In the genomic region with DNA sequence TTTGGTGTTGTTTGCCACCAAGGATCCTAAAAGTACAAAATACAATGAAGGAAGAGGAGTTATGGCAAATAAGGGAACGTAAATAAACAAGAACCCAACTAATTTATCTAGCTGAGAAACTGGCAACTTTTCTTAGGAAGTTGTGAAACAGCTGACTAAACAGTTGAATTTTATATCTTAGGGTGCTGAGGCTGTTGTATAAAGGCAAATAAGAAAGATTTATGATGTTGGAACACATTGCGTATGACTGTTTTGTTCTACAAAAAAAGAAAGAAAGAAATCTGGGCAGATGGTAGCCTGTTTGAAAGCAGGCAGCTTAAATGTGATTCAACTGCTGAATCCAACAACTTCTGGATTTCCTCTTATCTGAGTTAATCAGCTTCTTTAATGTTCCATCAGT, we compare ENCODE assay signal across 12 cellular contexts.
"Had no signal": no experiment of that assay in that cellular context is flagged by ENCODE, and none has a peak within 500 bp of the region (broad histone marks: within the 10 kb centered on the region; RNA-seq: fewer than 3 reads in every experiment).

No MANE protein-coding gene starts in this region.

- H3K36me3 ChIP-seq: tibial nerve had no signal

- H3K4me1 ChIP-seq: body of pancreas, tibial nerve had no signal

- DNase-seq: activated CD4-positive, alpha-beta T cell treated with anti-CD3 and anti-CD28 coated beads for 48 hours; activated CD8-positive, alpha-beta T cell treated with anti-CD3 and anti-CD28 coated beads, Interleukin-2, amount 10 ng/mL, durations not matched to agents 7 days and 5 days; activated naive CD4-positive, alpha-beta T cell treated with Interleukin-2 at 50 U/mL for 16 hours; body of pancreas; cortex of kidney; effector memory CD8-positive, alpha-beta T cell; foreskin fibroblast; head of caudate nucleus; left colon; nephron progenitor cell; SK-N-SH had no signal

- H3K4me3 ChIP-seq: body of pancreas, tibial nerve had no signal

- H3K27ac ChIP-seq: body of pancreas, tibial nerve had no signal

- H3K27me3 ChIP-seq: body of pancreas, tibial nerve had no signal

- H3K9me3 ChIP-seq: body of pancreas, SK-N-SH, tibial nerve had no signal
